ENCODE assay signal across 8 cellular contexts in genomic region chr7:2523941-2524807, GRCh38. TPM values are rescaled to one million over a fixed set of nuclear protein-coding genes. Genes with fewer than 3 reads are reported as not detected.
DNase-seq lines count a peak whose midpoint lies in the region; FAIRE-seq and TF ChIP-seq lines count a peak whose summit lies in the region.

No MANE protein-coding gene starts in this region.

- no peaks in the 10 kb centered on the region for H3K9me3 Mint-ChIP-seq in T-helper 2 cell treated with Interferon-gamma antibody and Interleukin-4, amounts not matched to agents 5 μg/mL and 100 μg/mL, for 36 hours

- no peak for FAIRE-seq in GM12891 (lab: Jason Lieb, UNC)

- no peak for TF ChIP-seq POLR2A in GM12891 (IDR thresholded peaks at IDR 0.05; ENCODE audit: low read depth, low read length)

- H3K27ac Mint-ChIP-seq in T-helper 2 cell treated with Interferon-gamma antibody and Interleukin-4, amounts not matched to agents 5 μg/mL and 100 μg/mL, for 36 hours: no peak overlapping the region

- H3K4me3 Mint-ChIP-seq in T-helper 2 cell treated with Interferon-gamma antibody and Interleukin-4, amounts not matched to agents 5 μg/mL and 100 μg/mL, for 36 hours: no peak overlapping the region

- H3K27me3 Mint-ChIP-seq in T-helper 2 cell treated with Interferon-gamma antibody and Interleukin-4, amounts not matched to agents 5 μg/mL and 100 μg/mL, for 36 hours (ENCODE audit: low read depth): no peaks in the 10 kb centered on the region

- intact Hi-C loops in posterior vena cava (cut with DNase I): no loop called here

- peaks cover 31% of the 10 kb centered on the region for H3K4me1 Mint-ChIP-seq in T-helper 2 cell treated with Interferon-gamma antibody and Interleukin-4, amounts not matched to agents 5 μg/mL and 100 μg/mL, for 36 hours (ENCODE audit: low read depth)

- DNase-seq in DMS79 treated with DMSO at 0.1 percent for 48 hours (lab: John Stamatoyannopoulos, UW): peak; percentile 90
- peak; percentile 98 for DNase-seq in NCI-H2029 (lab: John Stamatoyannopoulos, UW)
- peak in 55 of 58 donors; percentile 11 to 97 (median 82) for DNase-seq in anterior cingulate cortex (lab: John Stamatoyannopoulos, UW)
- peak; percentile 84 for DNase-seq in hepatic stellate cell (ENCODE audit: low spot score)
- peak; percentile 92 for DNase-seq in posterior vena cava (ENCODE audit: low spot score)
- no peak for DNase-seq in T-helper 2 cell treated with Interferon-gamma antibody and Interleukin-4, amounts not matched to agents 5 μg/mL and 100 μg/mL, for 36 hours (ENCODE audit: low spot score)
- DNase-seq in GM12891 (ENCODE audit: insufficient read length, low spot score): no peak
- no peak for DNase-seq in germinal center (ENCODE audit: low spot score)

- H3K36me3 Mint-ChIP-seq in T-helper 2 cell treated with Interferon-gamma antibody and Interleukin-4, amounts not matched to agents 5 μg/mL and 100 μg/mL, for 36 hours (ENCODE audit: low read depth): peaks cover 41% of the 10 kb centered on the region

TF ChIP-seq in GM12891, 5 proteins besides CTCF, POLR2A, EP300 and RAD21:
- no peak for TF ChIP-seq POLR2AphosphoS5 (IDR thresholded peaks at IDR 0.05; ENCODE audit: low read depth, low read length)
- TF ChIP-seq PAX5 (IDR thresholded peaks at IDR 0.05; ENCODE audit: insufficient read depth, low read length, severe bottlenecking): no peak
- no peak for TF ChIP-seq POU2F2 (IDR thresholded peaks at IDR 0.05; ENCODE audit: low read depth, low read length)
- no peak for TF ChIP-seq TAF1 (IDR thresholded peaks at IDR 0.05; ENCODE audit: low read depth, low read length)
- TF ChIP-seq SPI1 (IDR thresholded peaks at IDR 0.05; ENCODE audit: low read depth, low read length): no peak

RNA-seq across cellular contexts. Expression of gene LFNG, which starts 4.6 kb away (rescaled TPM):
- total RNA-seq in posterior vena cava: 10 to 100 TPM; 15.2 to 16.5 TPM
- 0.04 TPM for polyA plus RNA-seq in GM12891 (2012; ENCODE audit: low read depth, missing spikeins)

RNA-seq across cellular contexts. Expression of gene BRAT1, which starts 31.1 kb away (rescaled TPM):
- total RNA-seq in posterior vena cava: 10 to 100 TPM; 16.3 to 17.2 TPM
- polyA plus RNA-seq in GM12891 (2012; ENCODE audit: low read depth, missing spikeins): 13.5 TPM

RNA-seq across cellular contexts. Expression of gene IQCE, which starts 34.6 kb away (rescaled TPM):
- 10 to 100 TPM; 14.6 to 19.1 TPM for total RNA-seq in posterior vena cava
- 2.6 TPM for polyA plus RNA-seq in GM12891 (2012; ENCODE audit: low read depth, missing spikeins)

RNA-seq across cellular contexts. Expression of gene GRIFIN, which starts 48.0 kb away (rescaled TPM):
- not detected for total RNA-seq in posterior vena cava
- polyA plus RNA-seq in GM12891 (2012; ENCODE audit: low read depth, missing spikeins): not detected

Comparison
In these comparisons a context has a peak if more than half of its experiments do, and no peak if none do; other contexts are left out.
1. DNase-seq: peak in DMS79 treated with DMSO at 0.1 percent for 48 hours (single experiment), NCI-H2029 (single experiment), anterior cingulate cortex (55 of 58), hepatic stellate cell (single experiment) and posterior vena cava (single experiment); none in T-helper 2 cell treated with Interferon-gamma antibody and Interleukin-4, amounts not matched to agents 5 μg/mL and 100 μg/mL, for 36 hours (single experiment), GM12891 (single experiment) and germinal center (single experiment).